Comparison of ENCODE assay signal across 14 cellular contexts in genomic region chr6:26358511-26358981, GRCh38. TPM values are rescaled to one million over a fixed set of nuclear protein-coding genes. Genes with fewer than 3 reads are reported as not detected.
DNase-seq lines count a peak whose midpoint lies in the region; ATAC-seq lines count a peak whose summit lies in the region.
"Had no signal": no experiment of that assay in that cellular context is flagged by ENCODE, and none has a peak within 500 bp of the region (broad histone marks: within the 10 kb centered on the region; RNA-seq: fewer than 3 reads in every experiment).

No MANE protein-coding gene starts in this region.

- no peaks in the 10 kb centered on the region for H3K36me3 Mint-ChIP-seq in activated CD4-positive, alpha-beta memory T cell treated with anti-CD3 and anti-CD28 coated beads for 36 hours
- no peaks in the 10 kb centered on the region for H3K36me3 Mint-ChIP-seq in activated CD4-positive, alpha-beta memory T cell treated with anti-CD3 and anti-CD28 coated beads, Interleukin-2, amount 10 ng/mL, durations not matched to agents 7 days and 5 days (ENCODE audit: low read depth)
- H3K36me3 Mint-ChIP-seq in naive B cell, result no peaks in the 10 kb centered on the region

- H3K27me3 Mint-ChIP-seq in activated CD4-positive, alpha-beta memory T cell treated with anti-CD3 and anti-CD28 coated beads for 36 hours, result no peaks in the 10 kb centered on the region
- no peaks in the 10 kb centered on the region for H3K27me3 Mint-ChIP-seq in activated CD4-positive, alpha-beta memory T cell treated with anti-CD3 and anti-CD28 coated beads, Interleukin-2, amount 10 ng/mL, durations not matched to agents 7 days and 5 days
- peaks cover 16 to 23% (median 19%) of the 10 kb centered on the region in 3 donors for H3K27me3 Mint-ChIP-seq in naive B cell

- POLR2A ChIA-PET in activated CD4-positive, alpha-beta memory T cell treated with anti-CD3 and anti-CD28 coated beads for 36 hours (lab: Charles Lee), result interaction anchor here (0.6 kb wide), 1 partner anchor 617 kb away, joined by 4 read pairs; no protein-coding TSS in a partner anchor
- POLR2A ChIA-PET in activated CD4-positive, alpha-beta memory T cell treated with anti-CD3 and anti-CD28 coated beads, Interleukin-2, amount 10 ng/mL, durations not matched to agents 7 days and 5 days (lab: Charles Lee), result interaction anchor here (1.5 kb wide), 1 partner anchor 179 kb away, joined by 4 read pairs; no protein-coding TSS in a partner anchor

- no peak overlapping the region for H3K27ac Mint-ChIP-seq in activated CD4-positive, alpha-beta memory T cell treated with anti-CD3 and anti-CD28 coated beads for 36 hours
- no peak overlapping the region for H3K27ac Mint-ChIP-seq in activated CD4-positive, alpha-beta memory T cell treated with anti-CD3 and anti-CD28 coated beads, Interleukin-2, amount 10 ng/mL, durations not matched to agents 7 days and 5 days
- no peak overlapping the region for H3K27ac Mint-ChIP-seq in naive B cell

- intact Hi-C loops in activated CD4-positive, alpha-beta memory T cell treated with anti-CD3 and anti-CD28 coated beads for 36 hours (cut with micrococcal nuclease), result no loop called here
- intact Hi-C loops in Right ventricle myocardium superior (cut with DNase I), result no loop called here
- intact Hi-C loops in posterior vena cava (cut with DNase I), result no loop called here

- H3K9me3 Mint-ChIP-seq in activated CD4-positive, alpha-beta memory T cell treated with anti-CD3 and anti-CD28 coated beads for 36 hours, result no peaks in the 10 kb centered on the region
- H3K9me3 Mint-ChIP-seq in activated CD4-positive, alpha-beta memory T cell treated with anti-CD3 and anti-CD28 coated beads, Interleukin-2, amount 10 ng/mL, durations not matched to agents 7 days and 5 days, result no peaks in the 10 kb centered on the region
- H3K9me3 Mint-ChIP-seq in naive B cell, result no peaks in the 10 kb centered on the region

- peak; percentile 33 for ATAC-seq in HG02588 (IDR thresholded peaks at IDR 0.05; ENCODE audit: unreplicated experiment)
- ATAC-seq in HG03521 (IDR thresholded peaks at IDR 0.05; ENCODE audit: unreplicated experiment), result peak; percentile 35
- ATAC-seq in naive B cell (ENCODE audit: low read depth in 2 of 2), result peak; percentile 67 to 77
- ATAC-seq in Right ventricle myocardium superior (ENCODE audit: poor library complexity), result no peak
- ATAC-seq: A549, left colon had no signal

- DNase-seq in activated CD4-positive, alpha-beta memory T cell treated with anti-CD3 and anti-CD28 coated beads for 36 hours, result peak; percentile 22
- no peak for DNase-seq in activated CD4-positive, alpha-beta memory T cell treated with anti-CD3 and anti-CD28 coated beads, Interleukin-2, amount 10 ng/mL, durations not matched to agents 7 days and 5 days
- DNase-seq in naive B cell (peak; percentile 16), Right ventricle myocardium superior (no peak), posterior vena cava (ENCODE audit: low spot score) (no peak)
- DNase-seq in effector CD4-positive, alpha-beta T cell, result no peak
- DNase-seq: activated effector memory CD4-positive, alpha-beta T cell treated with anti-CD3 and anti-CD28 coated beads, Interleukin-2, amount 50 U/mL, for 16 hours; left colon; NCI-H1930; testis; WERI-Rb-1 had no signal

- H3K4me1 Mint-ChIP-seq in activated CD4-positive, alpha-beta memory T cell treated with anti-CD3 and anti-CD28 coated beads for 36 hours (ENCODE audit: low read depth), result peaks cover 28% of the 10 kb centered on the region
- H3K4me1 Mint-ChIP-seq in activated CD4-positive, alpha-beta memory T cell treated with anti-CD3 and anti-CD28 coated beads, Interleukin-2, amount 10 ng/mL, durations not matched to agents 7 days and 5 days, result peaks cover 42% of the 10 kb centered on the region
- peaks cover 10 to 23% (median 12%) of the 10 kb centered on the region in 3 donors for H3K4me1 Mint-ChIP-seq in naive B cell

- CTCF ChIA-PET in activated CD4-positive, alpha-beta memory T cell treated with anti-CD3 and anti-CD28 coated beads for 36 hours (lab: Charles Lee), result interaction anchor here (1.0 kb wide), 1 partner anchor 17 kb away, joined by 3 read pairs; no protein-coding TSS in a partner anchor
- CTCF ChIA-PET in activated CD4-positive, alpha-beta memory T cell treated with anti-CD3 and anti-CD28 coated beads, Interleukin-2, amount 10 ng/mL, durations not matched to agents 7 days and 5 days (lab: Charles Lee), result interaction anchor here (0.6 to 2.3 kb wide), 6 partner anchors 8 to 237 kb away, joined by 3 to 7 read pairs (median 3); no protein-coding TSS in a partner anchor

- no peak overlapping the region for H3K4me3 Mint-ChIP-seq in activated CD4-positive, alpha-beta memory T cell treated with anti-CD3 and anti-CD28 coated beads for 36 hours
- H3K4me3 Mint-ChIP-seq in activated CD4-positive, alpha-beta memory T cell treated with anti-CD3 and anti-CD28 coated beads, Interleukin-2, amount 10 ng/mL, durations not matched to agents 7 days and 5 days, result no peak overlapping the region
- H3K4me3 Mint-ChIP-seq in naive B cell, result no peak overlapping the region

RNA-seq across cellular contexts. Expression of gene BTN3A2, which starts 6.5 kb away (rescaled TPM):
- 10 to 100 TPM; 59.5 to 64.8 TPM for total RNA-seq in activated CD4-positive, alpha-beta memory T cell treated with anti-CD3 and anti-CD28 coated beads for 36 hours
- 100 to 1,000 TPM; 120 to 130 TPM for total RNA-seq in activated CD4-positive, alpha-beta memory T cell treated with anti-CD3 and anti-CD28 coated beads, Interleukin-2, amount 10 ng/mL, durations not matched to agents 7 days and 5 days
- polyA plus RNA-seq in naive B cell (ENCODE audit: low read depth in 6 of 6), result 100 to 1,000 TPM in 1 of 6 donors, 10 to 100 TPM in 5; 26.7 to 112 (median 51.7) TPM
- total RNA-seq in Right ventricle myocardium superior, result 12.8 TPM
- total RNA-seq in posterior vena cava, result 10 to 100 TPM in 1 of 2 donors, 1 to 10 TPM in 1; 9.7 to 11.8 TPM

RNA-seq across cellular contexts. Expression of gene BTN2A2, which starts 24.4 kb away (rescaled TPM):
- total RNA-seq in activated CD4-positive, alpha-beta memory T cell treated with anti-CD3 and anti-CD28 coated beads for 36 hours, result 10 to 100 TPM; 22.3 to 25.8 TPM
- total RNA-seq in activated CD4-positive, alpha-beta memory T cell treated with anti-CD3 and anti-CD28 coated beads, Interleukin-2, amount 10 ng/mL, durations not matched to agents 7 days and 5 days, result 10 to 100 TPM; 23.4 to 25.7 TPM
- polyA plus RNA-seq in naive B cell (ENCODE audit: low read depth in 6 of 6), result 10 to 100 TPM; 37.9 to 63.8 (median 45.1) TPM
- total RNA-seq in Right ventricle myocardium superior (4.9 TPM), posterior vena cava (10 to 100 TPM in 1 of 2 donors, 1 to 10 TPM in 1; 9.6 to 13.1 TPM)

RNA-seq across cellular contexts. Expression of gene BTN3A1, which starts 43.5 kb away (rescaled TPM):
- total RNA-seq in activated CD4-positive, alpha-beta memory T cell treated with anti-CD3 and anti-CD28 coated beads for 36 hours, result 10 to 100 TPM; 36.5 to 39.0 TPM
- 100 to 1,000 TPM; 100 to 103 TPM for total RNA-seq in activated CD4-positive, alpha-beta memory T cell treated with anti-CD3 and anti-CD28 coated beads, Interleukin-2, amount 10 ng/mL, durations not matched to agents 7 days and 5 days
- polyA plus RNA-seq in naive B cell (ENCODE audit: low read depth in 6 of 6), result 10 to 100 TPM; 14.0 to 30.0 (median 19.2) TPM
- total RNA-seq in Right ventricle myocardium superior, result 9.0 TPM
- 10 to 100 TPM in 1 of 2 donors, 1 to 10 TPM in 1; 9.1 to 15.6 TPM for total RNA-seq in posterior vena cava

Comparison
In these comparisons a context has a peak if more than half of its experiments do, and no peak if none do; other contexts are left out.
1. DNase-seq: peak in activated CD4-positive, alpha-beta memory T cell treated with anti-CD3 and anti-CD28 coated beads for 36 hours (single experiment) and naive B cell (single experiment); none in activated CD4-positive, alpha-beta memory T cell treated with anti-CD3 and anti-CD28 coated beads, Interleukin-2, amount 10 ng/mL, durations not matched to agents 7 days and 5 days (single experiment), effector CD4-positive, alpha-beta T cell (single experiment), Right ventricle myocardium superior (single experiment) and posterior vena cava (single experiment).